22 cellular contexts compared by ENCODE assay signal in the genomic region with DNA sequence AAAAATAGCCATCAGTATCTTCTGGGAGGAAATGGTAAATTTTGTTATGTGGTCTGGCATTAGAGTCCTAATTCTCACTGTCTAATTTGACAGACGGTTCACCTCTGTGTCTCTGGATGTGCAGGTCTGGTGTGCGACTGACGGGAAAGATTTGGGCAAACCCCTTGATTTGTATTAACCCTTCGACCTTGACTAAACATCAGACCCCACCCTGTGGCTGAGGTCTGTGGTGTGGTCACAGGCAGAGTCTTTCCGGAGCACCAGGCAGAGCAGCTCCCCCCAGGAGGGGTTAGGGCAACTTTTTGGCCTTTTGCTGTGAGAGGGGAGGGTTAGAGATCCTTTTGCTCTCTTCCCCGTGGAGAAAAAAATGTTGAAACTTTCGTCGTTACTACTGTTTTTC. TPM values are rescaled to one million over a fixed set of nuclear protein-coding genes. Genes with fewer than 3 reads are reported as not detected.
DNase-seq lines count a peak whose midpoint lies in the region; TF ChIP-seq lines count a peak whose summit lies in the region.
"Had no signal": no experiment of that assay in that cellular context is flagged by ENCODE, and none has a peak within 500 bp of the region (broad histone marks: within the 10 kb centered on the region; RNA-seq: fewer than 3 reads in every experiment).

No MANE protein-coding gene starts in this region.

- peak; percentile 57 for DNase-seq in EL
- no peak for DNase-seq in SJSA1 (ENCODE audit: low read depth in 1 of 2, low spot score in 2 of 2)
- peak; percentile 18 for DNase-seq in islet precursor cell
- peak in 1 of 2 donors; percentile 59 for DNase-seq in suprapubic skin (ENCODE audit: low spot score in 2 of 2)
- DNase-seq in AG20443 (ENCODE audit: low spot score) = no peak
- DNase-seq in HT-29 (ENCODE audit: low spot score) = no peak
- no peak for DNase-seq in CD8-positive, alpha-beta memory T cell
- DNase-seq: activated CD4-positive, alpha-beta T cell treated with anti-CD3 and anti-CD28 coated beads, Interleukin-2, amount 10 ng/mL, durations not matched to agents 24 days and 14 days; CD8-positive, alpha-beta T cell; cerebellar nuclear complex; DMS53; kidney glomerular epithelial cell; mammary epithelial cell; MM.1S; NCI-H146; NCI-H2171 treated with DMSO at 0.1 percent for 48 hours; NCI-H526; T-helper 2 cell; upper lobe of right lung had no signal

- no peak for TF ChIP-seq EP300 in suprapubic skin (IDR thresholded peaks at IDR 0.05)

- CTCF ChIA-PET in CD8-positive, alpha-beta memory T cell (lab: Charles Lee) = no interaction called here

- peak overlapping the region in 1 of 8 donors; percentile 9 for H3K27ac Mint-ChIP-seq in CD8-positive, alpha-beta memory T cell
- H3K27ac Mint-ChIP-seq: activated CD4-positive, alpha-beta T cell treated with anti-CD3 and anti-CD28 coated beads, Interleukin-2, amount 10 ng/mL, durations not matched to agents 24 days and 14 days; activated naive CD4-positive, alpha-beta T cell treated with anti-CD3 and anti-CD28 coated beads, Interleukin-2, amount 50 U/mL, for 72 hours; CD8-positive, alpha-beta T cell had no signal

- no peaks in the 10 kb centered on the region for H3K4me1 Mint-ChIP-seq in CD8-positive, alpha-beta memory T cell
- H3K4me1 Mint-ChIP-seq: activated CD4-positive, alpha-beta T cell treated with anti-CD3 and anti-CD28 coated beads, Interleukin-2, amount 10 ng/mL, durations not matched to agents 24 days and 14 days had no signal

- no peaks in the 10 kb centered on the region for H3K9me3 Mint-ChIP-seq in CD8-positive, alpha-beta memory T cell
- H3K9me3 Mint-ChIP-seq: activated CD4-positive, alpha-beta T cell treated with anti-CD3 and anti-CD28 coated beads, Interleukin-2, amount 10 ng/mL, durations not matched to agents 24 days and 14 days; activated naive CD4-positive, alpha-beta T cell treated with anti-CD3 and anti-CD28 coated beads, Interleukin-2, amount 50 U/mL, for 72 hours; CD8-positive, alpha-beta T cell had no signal

- H3K27ac ChIP-seq in SJSA1 (peak overlapping the region; percentile 10; the same call in 1 of the 2 replicates), suprapubic skin (peak overlapping the region; percentile 68)
- no peak overlapping the region for H3K27ac ChIP-seq in CD8-positive, alpha-beta memory T cell (ENCODE audit: low read depth, low read length)
- H3K27ac ChIP-seq: epithelial cell of prostate, SK-N-MC, upper lobe of right lung had no signal

- H3K9me3 ChIP-seq in SJSA1 (replicated peaks) (no peaks in the 10 kb centered on the region), suprapubic skin (no peaks in the 10 kb centered on the region)
- H3K9me3 ChIP-seq in CD8-positive, alpha-beta memory T cell (ENCODE audit: low read length) = no peaks in the 10 kb centered on the region
- H3K9me3 ChIP-seq: upper lobe of right lung had no signal

- no peaks in the 10 kb centered on the region for H3K36me3 Mint-ChIP-seq in CD8-positive, alpha-beta memory T cell
- H3K36me3 Mint-ChIP-seq: activated naive CD4-positive, alpha-beta T cell treated with anti-CD3 and anti-CD28 coated beads, Interleukin-2, amount 50 U/mL, for 72 hours; CD8-positive, alpha-beta T cell had no signal

- H3K27me3 ChIP-seq in SJSA1 (replicated peaks) (no peaks in the 10 kb centered on the region), suprapubic skin (peaks cover 42% of the 10 kb centered on the region)
- H3K27me3 ChIP-seq in CD8-positive, alpha-beta memory T cell (ENCODE audit: insufficient read depth, low read length, poor library complexity, severe bottlenecking) = peaks cover 5% of the 10 kb centered on the region

- TF ChIP-seq POLR2A in suprapubic skin (IDR thresholded peaks at IDR 0.05) = no peak

- no peak for TF ChIP-seq CTCF in suprapubic skin (IDR thresholded peaks at IDR 0.05)

- H3K4me1 ChIP-seq in SJSA1 (replicated peaks) = peaks cover 22% of the 10 kb centered on the region
- peaks cover under 1% of the 10 kb centered on the region for H3K4me1 ChIP-seq in suprapubic skin
- no peaks in the 10 kb centered on the region for H3K4me1 ChIP-seq in CD8-positive, alpha-beta memory T cell (ENCODE audit: insufficient read depth, low read length)
- H3K4me1 ChIP-seq: upper lobe of right lung had no signal

- H3K36me3 ChIP-seq in SJSA1 (peaks cover 20% of the 10 kb centered on the region), suprapubic skin (no peaks in the 10 kb centered on the region)
- no peaks in the 10 kb centered on the region for H3K36me3 ChIP-seq in CD8-positive, alpha-beta memory T cell (ENCODE audit: insufficient read depth, low read length)
- H3K36me3 ChIP-seq: upper lobe of right lung had no signal

- no peak overlapping the region for H3K4me3 Mint-ChIP-seq in CD8-positive, alpha-beta memory T cell
- H3K4me3 Mint-ChIP-seq: activated CD4-positive, alpha-beta T cell treated with anti-CD3 and anti-CD28 coated beads, Interleukin-2, amount 10 ng/mL, durations not matched to agents 24 days and 14 days; CD8-positive, alpha-beta T cell had no signal

- peaks cover 11 to 47% of the 10 kb centered on the region in 2 donors for H3K27me3 Mint-ChIP-seq in CD8-positive, alpha-beta memory T cell

- peak overlapping the region; percentile 10 for H3K4me3 ChIP-seq in SJSA1
- H3K4me3 ChIP-seq in suprapubic skin = peak overlapping the region; percentile 37
- no peak overlapping the region for H3K4me3 ChIP-seq in CD8-positive, alpha-beta memory T cell (ENCODE audit: low read length)
- H3K4me3 ChIP-seq: SK-N-MC, upper lobe of right lung had no signal

- POLR2A ChIA-PET in CD8-positive, alpha-beta memory T cell (lab: Charles Lee) = no interaction called here

- 63% methylated on average over 8 of the region's 8 CpGs for WGBS in suprapubic skin

RNA-seq across cellular contexts. Expression of gene TWIST2, which starts 6.4 kb away (rescaled TPM):
- total RNA-seq in SJSA1 (2014; rRNA removed; shearing (Covaris generic)) = 32.6 and 33.9 TPM in 2 replicates
- total RNA-seq in suprapubic skin = 10 to 100 TPM; 14.7 to 72.7 (median 30.4) TPM
- not detected in 2 replicates for total RNA-seq in HT-29 (2014; rRNA removed; shearing (Covaris generic))
- not detected for total RNA-seq in CD8-positive, alpha-beta memory T cell
- polyA plus RNA-seq in CD8-positive, alpha-beta memory T cell = not detected
- total RNA-seq: activated CD4-positive, alpha-beta T cell treated with anti-CD3 and anti-CD28 coated beads, Interleukin-2, amount 10 ng/mL, durations not matched to agents 24 days and 14 days; activated naive CD4-positive, alpha-beta T cell treated with anti-CD3 and anti-CD28 coated beads, Interleukin-2, amount 50 U/mL, for 72 hours; CD8-positive, alpha-beta T cell had no signal

Comparison
In these comparisons a context has a peak if more than half of its experiments do, and no peak if none do; other contexts are left out.
1. DNase-seq: peak in EL (single experiment) and islet precursor cell (single experiment); none in SJSA1 (0 of 2), AG20443 (single experiment), HT-29 (single experiment) and CD8-positive, alpha-beta memory T cell (0 of 5).
2. RNA of gene TWIST2, which starts 6.4 kb away (total RNA-seq): 14.7 to 72.7 TPM in suprapubic skin and 32.6 to 33.9 TPM in SJSA1; not detected in HT-29 and not detected in CD8-positive, alpha-beta memory T cell; every median in the first group is over 10 times any median in the second.